2 cellular contexts compared by ENCODE assay signal in genomic region chr12:112913888-112914287, GRCh38. TPM values are rescaled to one million over a fixed set of nuclear protein-coding genes. Genes with fewer than 3 reads are reported as not detected.
"Had no signal": no experiment of that assay in that cellular context is flagged by ENCODE, and none has a peak within 500 bp of the region (broad histone marks: within the 10 kb centered on the region; RNA-seq: fewer than 3 reads in every experiment).

No MANE protein-coding gene starts in this region.

RNA-seq across cellular contexts. Expression of gene OAS1, which starts 7.1 kb away (rescaled TPM):
- total RNA-seq: neural crest cell, smooth muscle cell had no signal
